ENCODE assay signal across 8 cellular contexts in the genomic region with DNA sequence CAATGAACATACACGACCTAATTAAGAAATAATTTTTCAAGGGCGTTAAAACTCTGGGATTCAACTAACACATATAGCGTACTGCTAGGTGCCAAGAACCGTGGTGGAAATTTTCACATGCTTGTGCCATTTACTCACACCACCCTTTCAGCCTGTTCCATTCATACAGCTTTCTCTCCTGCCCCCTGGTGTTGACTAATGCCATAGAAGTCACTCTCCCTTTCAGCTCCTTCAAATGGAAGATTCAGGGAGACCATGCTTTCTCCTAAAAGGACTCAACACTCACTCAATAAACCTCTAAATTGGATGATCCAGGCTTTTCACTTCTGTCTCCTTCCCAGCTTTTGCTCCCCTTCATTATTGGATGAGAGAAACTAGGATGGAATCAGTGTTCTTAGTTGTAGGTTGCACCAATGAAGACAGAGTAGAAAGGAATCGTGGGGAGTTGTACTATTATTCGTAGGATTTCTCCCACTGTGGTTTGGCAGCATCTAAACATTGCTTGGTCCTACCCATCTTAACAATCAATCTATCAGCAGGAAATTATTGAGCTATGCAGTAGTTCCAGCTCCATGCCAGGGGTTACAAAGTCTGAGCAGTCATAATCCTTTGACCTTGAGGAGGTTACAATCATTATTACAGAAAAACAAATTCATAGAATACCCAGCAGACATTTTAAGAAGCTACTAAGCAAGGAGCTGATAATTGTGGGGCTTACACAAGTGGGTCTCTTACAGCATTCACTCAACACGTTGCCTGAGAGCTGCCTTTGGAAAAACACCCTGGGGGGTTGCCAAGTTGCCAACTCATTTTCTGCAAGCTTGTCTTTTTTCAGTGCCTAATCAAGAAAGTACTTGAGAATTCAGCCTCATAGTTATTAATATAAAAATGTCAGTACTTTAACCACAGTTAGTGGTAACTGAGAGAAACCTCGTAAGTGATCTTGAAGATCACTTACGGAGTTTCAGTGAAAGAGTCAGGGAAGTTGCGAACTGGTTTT. TPM values are rescaled to one million over a fixed set of nuclear protein-coding genes. Genes with fewer than 3 reads are reported as not detected.
DNase-seq lines count a peak whose midpoint lies in the region; ATAC-seq, FAIRE-seq and TF ChIP-seq lines count a peak whose summit lies in the region.

No MANE protein-coding gene starts in this region.

- peak; percentile 23 for DNase-seq in D721Med (ENCODE audit: insufficient read length, low spot score)
- DNase-seq in NCI-H345 treated with DMSO at 0.1 percent for 48 hours (lab: John Stamatoyannopoulos, UW; ENCODE audit: unreplicated experiment), result peak; percentile 35
- peak; percentile 72 for DNase-seq in activated CD8-positive, alpha-beta T cell treated with anti-CD3 and anti-CD28 coated beads for 36 hours
- DNase-seq in fibroblast of mammary gland (ENCODE audit: low read depth), result peak; percentile 86
- DNase-seq in nephron progenitor cell, result peak; percentile 52
- DNase-seq in uterus, result peak; percentile 64 to 87

- H3K9me3 ChIP-seq in HEK293 (ENCODE audit: control insufficient read depth, insufficient read depth, low read depth, low read length) (no peaks in the 10 kb centered on the region), uterus (no peaks in the 10 kb centered on the region)

- H3K36me3 ChIP-seq in HEK293 (ENCODE audit: control insufficient read depth in 2 of 2, insufficient read depth in 1 of 2, low read length in 2 of 2) (no peaks in the 10 kb centered on the region), uterus (no peaks in the 10 kb centered on the region)

- ATAC-seq in activated CD8-positive, alpha-beta T cell treated with anti-CD3 and anti-CD28 coated beads for 36 hours, result peak; percentile 65
- no peak for ATAC-seq in GM19395 (IDR thresholded peaks at IDR 0.05; ENCODE audit: unreplicated experiment)

- no peaks in the 10 kb centered on the region for H3K9me3 Mint-ChIP-seq in activated CD8-positive, alpha-beta T cell treated with anti-CD3 and anti-CD28 coated beads for 36 hours
- H3K9me3 Mint-ChIP-seq in nephron progenitor cell, result peaks cover 7% of the 10 kb centered on the region

- H3K4me1 ChIP-seq in HEK293 (ENCODE audit: control insufficient read depth, insufficient read depth, low read length), result no peaks in the 10 kb centered on the region
- H3K4me1 ChIP-seq in uterus, result no peaks in the 10 kb centered on the region

- H3K4me1 Mint-ChIP-seq in activated CD8-positive, alpha-beta T cell treated with anti-CD3 and anti-CD28 coated beads for 36 hours (ENCODE audit: low read depth), result peaks cover 4% of the 10 kb centered on the region
- peaks cover 26% of the 10 kb centered on the region for H3K4me1 Mint-ChIP-seq in nephron progenitor cell

- H3K27ac ChIP-seq in HEK293 (ENCODE audit: extremely low read depth, low read depth, low read length) (no peak overlapping the region), uterus (no peak overlapping the region)

- POLR2A ChIA-PET in HEK293 (lab: Yijun Ruan, JAX), result no interaction called here
- POLR2A ChIA-PET in activated CD8-positive, alpha-beta T cell treated with anti-CD3 and anti-CD28 coated beads for 36 hours (lab: Charles Lee), result interaction anchor here (0.6 to 0.7 kb wide), 2 partner anchors 9 to 245 kb away, joined by 3 read pairs; no protein-coding TSS in a partner anchor

- H3K36me3 Mint-ChIP-seq in activated CD8-positive, alpha-beta T cell treated with anti-CD3 and anti-CD28 coated beads for 36 hours (ENCODE audit: low read depth), result no peaks in the 10 kb centered on the region
- peaks cover 8% of the 10 kb centered on the region for H3K36me3 Mint-ChIP-seq in nephron progenitor cell (ENCODE audit: low read depth)

- H3K27me3 Mint-ChIP-seq in activated CD8-positive, alpha-beta T cell treated with anti-CD3 and anti-CD28 coated beads for 36 hours, result peaks cover 47% of the 10 kb centered on the region
- H3K27me3 Mint-ChIP-seq in nephron progenitor cell (ENCODE audit: low read depth, poor library complexity), result peaks cover 13% of the 10 kb centered on the region

- H3K4me3 Mint-ChIP-seq in activated CD8-positive, alpha-beta T cell treated with anti-CD3 and anti-CD28 coated beads for 36 hours, result no peak overlapping the region
- peak overlapping the region; percentile 3 for H3K4me3 Mint-ChIP-seq in nephron progenitor cell

- H3K4me3 ChIP-seq in HEK293 (ENCODE audit: low read depth, low read length) (no peak overlapping the region), fibroblast of mammary gland (ENCODE audit: control insufficient read depth, low read depth, low read length) (no peak overlapping the region), uterus (no peak overlapping the region)

- TF ChIP-seq POLR2A in uterus (IDR thresholded peaks at IDR 0.05), result no peak

- TF ChIP-seq CTCF in D721Med (IDR thresholded peaks at IDR 0.05; ENCODE audit: insufficient read depth, missing control alignments), result peak; percentile 80
- TF ChIP-seq CTCF in HEK293 (tag by site-specific recombination; IDR thresholded peaks at IDR 0.05), result peak; percentile 66; the same call in 1 of the 2 replicates
- peak; percentile 73 for TF ChIP-seq CTCF in activated CD8-positive, alpha-beta T cell treated with anti-CD3 and anti-CD28 coated beads for 36 hours (IDR thresholded peaks at IDR 0.05)
- peak; percentile 90 for TF ChIP-seq CTCF in fibroblast of mammary gland (conservative IDR thresholded peaks at IDR 0.05; ENCODE audit: control insufficient read depth, insufficient read depth, low read depth, low read length)
- TF ChIP-seq CTCF in nephron progenitor cell (IDR thresholded peaks at IDR 0.05), result peak; percentile 72
- TF ChIP-seq CTCF in uterus (IDR thresholded peaks at IDR 0.05), result peak; percentile 77 to 93 (median 88)

- no peaks in the 10 kb centered on the region for H3K27me3 ChIP-seq in uterus

- FAIRE-seq in D721Med (lab: Jason Lieb, UNC), result peak; percentile 55

- intact Hi-C loops in activated CD8-positive, alpha-beta T cell treated with anti-CD3 and anti-CD28 coated beads for 36 hours (cut with micrococcal nuclease), result loop anchor here (5.0 kb wide), 1 partner anchor 248 kb away; no protein-coding TSS in a partner anchor
- intact Hi-C loops in uterus (cut with DNase I; ENCODE audit: low total_unique reads), result loop anchor here (10.0 kb wide), 1 partner anchor 141 kb away; no protein-coding TSS in a partner anchor

- H3K27ac Mint-ChIP-seq in activated CD8-positive, alpha-beta T cell treated with anti-CD3 and anti-CD28 coated beads for 36 hours, result no peak overlapping the region
- H3K27ac Mint-ChIP-seq in nephron progenitor cell, result no peak overlapping the region

- CTCF ChIA-PET in HEK293 (lab: Yijun Ruan, JAX), result interaction anchor here (0.6 to 3.8 kb wide), 56 partner anchors 9 to 756 kb away, joined by 3 to 50 read pairs (median 4); no protein-coding TSS in a partner anchor
- CTCF ChIA-PET in activated CD8-positive, alpha-beta T cell treated with anti-CD3 and anti-CD28 coated beads for 36 hours (lab: Charles Lee), result interaction anchor here (0.6 to 6.0 kb wide), 41 partner anchors 9 to 725 kb away, joined by 3 to 139 read pairs (median 4); no protein-coding TSS in a partner anchor

TF ChIP-seq in HEK293, 187 proteins besides CTCF, POLR2A, EP300 and RAD21 (continues in another document):
- TF ChIP-seq ZNF521 (tag by site-specific recombination; IDR thresholded peaks at IDR 0.05) (no peak), ZNF660 (tag by site-specific recombination; IDR thresholded peaks at IDR 0.05) (no peak), PRDM1 (tag by site-specific recombination; IDR thresholded peaks at IDR 0.05) (peak; percentile 79), ZBTB8A (tag by site-specific recombination; IDR thresholded peaks at IDR 0.05) (no peak), ZNF146 (tag by site-specific recombination; IDR thresholded peaks at IDR 0.05) (no peak), ZNF626 (tag by site-specific recombination; IDR thresholded peaks at IDR 0.05) (no peak), GLIS1 (tag by site-specific recombination; IDR thresholded peaks at IDR 0.05) (no peak), ZNF335 (tag by site-specific recombination; conservative IDR thresholded peaks at IDR 0.05) (no peak), ZSCAN23 (tag by site-specific recombination; IDR thresholded peaks at IDR 0.05) (no peak), ZNF701 (tag by site-specific recombination; IDR thresholded peaks at IDR 0.05) (no peak), ZNF132 (tag by site-specific recombination; IDR thresholded peaks at IDR 0.05; ENCODE audit: borderline replicate concordance) (no peak), ZNF629 (tag by site-specific recombination; IDR thresholded peaks at IDR 0.05) (no peak), FEZF1 (tag by site-specific recombination; IDR thresholded peaks at IDR 0.05) (no peak), ZNF266 (tag by site-specific recombination; IDR thresholded peaks at IDR 0.05; ENCODE audit: low read depth) (no peak), ELK4 (IDR thresholded peaks at IDR 0.05; ENCODE audit: borderline replicate concordance, low read depth, low read length) (no peak)
- TF ChIP-seq, protein P1, sequence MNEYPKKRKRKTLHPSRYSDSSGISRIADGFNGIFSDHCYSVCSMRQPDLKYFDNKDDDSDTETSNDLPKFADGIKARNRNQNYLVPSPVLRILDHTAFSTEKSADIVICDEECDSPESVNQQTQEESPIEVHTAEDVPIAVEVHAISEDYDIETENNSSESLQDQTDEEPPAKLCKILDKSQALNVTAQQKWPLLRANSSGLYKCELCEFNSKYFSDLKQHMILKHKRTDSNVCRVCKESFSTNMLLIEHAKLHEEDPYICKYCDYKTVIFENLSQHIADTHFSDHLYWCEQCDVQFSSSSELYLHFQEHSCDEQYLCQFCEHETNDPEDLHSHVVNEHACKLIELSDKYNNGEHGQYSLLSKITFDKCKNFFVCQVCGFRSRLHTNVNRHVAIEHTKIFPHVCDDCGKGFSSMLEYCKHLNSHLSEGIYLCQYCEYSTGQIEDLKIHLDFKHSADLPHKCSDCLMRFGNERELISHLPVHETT (tag by site-specific recombination; IDR thresholded peaks at IDR 0.05), result peak; percentile 24; the same call in 1 of the 2 replicates

RNA-seq across cellular contexts. Expression of gene PPP1R3C, which starts 2.8 kb away (rescaled TPM):
- total RNA-seq in activated CD8-positive, alpha-beta T cell treated with anti-CD3 and anti-CD28 coated beads for 36 hours, result under 1 TPM; 0.94 to 0.99 TPM
- total RNA-seq in uterus, result 10 to 100 TPM; 19.7 to 55.2 (median 25.5) TPM

Comparison
In these comparisons a context has a peak if more than half of its experiments do, and no peak if none do; other contexts are left out.
1. DNase-seq: peak in every context shown above with its lines; median percentile 86 in fibroblast of mammary gland; 76 in uterus; 72 in activated CD8-positive, alpha-beta T cell treated with anti-CD3 and anti-CD28 coated beads for 36 hours; 52 in nephron progenitor cell; 35 in NCI-H345 treated with DMSO at 0.1 percent for 48 hours; 23 in D721Med.
2. RNA of gene PPP1R3C, which starts 2.8 kb away (total RNA-seq): 19.7 to 55.2 TPM in uterus; 0.94 to 0.99 TPM in activated CD8-positive, alpha-beta T cell treated with anti-CD3 and anti-CD28 coated beads for 36 hours; every median in the first group is over 10 times any median in the second.
3. Peak in every context shown above with its lines, with median percentiles within 50 percentile points of each other: CTCF ChIP-seq.